Comparison of ENCODE assay signal across 17 cellular contexts in genomic region chr9:126783958-126784357, GRCh38. TPM values are rescaled to one million over a fixed set of nuclear protein-coding genes. Genes with fewer than 3 reads are reported as not detected.
DNase-seq lines count a peak whose midpoint lies in the region; ATAC-seq and TF ChIP-seq lines count a peak whose summit lies in the region.
"Had no signal": no experiment of that assay in that cellular context is flagged by ENCODE, and none has a peak within 500 bp of the region (broad histone marks: within the 10 kb centered on the region; RNA-seq: fewer than 3 reads in every experiment).

No MANE protein-coding gene starts in this region.

- intact Hi-C loops in left cardiac atrium (cut with DNase I), result loop anchor here in 1 of 2 donors (5.0 kb wide), 1 partner anchor 172 kb away; the partner anchor contains the start of gene LMX1B

- no peak for TF ChIP-seq CTCF in VCaP (conservative IDR thresholded peaks at IDR 0.05)

- 0 out of 2 replicates have a peak overlapping the region, but pooled peaks have one; percentile 14 for H3K27ac ChIP-seq in VCaP
- H3K27ac ChIP-seq: C4-2B, GM23248 had no signal

- ATAC-seq in left cardiac atrium (peak; percentile 38 to 55), HG03159 (IDR thresholded peaks at IDR 0.05; ENCODE audit: unreplicated experiment) (no peak)
- ATAC-seq: HCT116 had no signal

- peak; percentile 24 for DNase-seq in Ammon's horn (ENCODE audit: low spot score)
- DNase-seq in left cardiac atrium, result no peak
- DNase-seq in midbrain (lab: John Stamatoyannopoulos, UW), result peak; percentile 44
- DNase-seq in T-helper 9 cell, result no peak
- DNase-seq in COLO668 (lab: John Stamatoyannopoulos, UW; ENCODE audit: unreplicated experiment), result no peak
- DNase-seq in activated naive CD4-positive, alpha-beta T cell treated with Interleukin-2 at 50 U/mL for 16 hours, result no peak
- DNase-seq: BE2C; CD4-positive, alpha-beta memory T cell; COR-L47; DMS153; DMS79 treated with DMSO at 0.1 percent for 48 hours; EL; GM23248 had no signal

RNA-seq across cellular contexts. Expression of gene ZBTB43, which starts 20.9 kb away (rescaled TPM):
- 10 to 100 TPM; 17.5 to 34.0 TPM for total RNA-seq in left cardiac atrium

Comparison
In these comparisons a context has a peak if more than half of its experiments do, and no peak if none do; other contexts are left out.
1. DNase-seq: peak in Ammon's horn (single experiment) and midbrain (single experiment); none in left cardiac atrium (single experiment), T-helper 9 cell (single experiment), COLO668 (single experiment) and activated naive CD4-positive, alpha-beta T cell treated with Interleukin-2 at 50 U/mL for 16 hours (single experiment).